ENCODE assay signal across 9 cellular contexts in the genomic region with DNA sequence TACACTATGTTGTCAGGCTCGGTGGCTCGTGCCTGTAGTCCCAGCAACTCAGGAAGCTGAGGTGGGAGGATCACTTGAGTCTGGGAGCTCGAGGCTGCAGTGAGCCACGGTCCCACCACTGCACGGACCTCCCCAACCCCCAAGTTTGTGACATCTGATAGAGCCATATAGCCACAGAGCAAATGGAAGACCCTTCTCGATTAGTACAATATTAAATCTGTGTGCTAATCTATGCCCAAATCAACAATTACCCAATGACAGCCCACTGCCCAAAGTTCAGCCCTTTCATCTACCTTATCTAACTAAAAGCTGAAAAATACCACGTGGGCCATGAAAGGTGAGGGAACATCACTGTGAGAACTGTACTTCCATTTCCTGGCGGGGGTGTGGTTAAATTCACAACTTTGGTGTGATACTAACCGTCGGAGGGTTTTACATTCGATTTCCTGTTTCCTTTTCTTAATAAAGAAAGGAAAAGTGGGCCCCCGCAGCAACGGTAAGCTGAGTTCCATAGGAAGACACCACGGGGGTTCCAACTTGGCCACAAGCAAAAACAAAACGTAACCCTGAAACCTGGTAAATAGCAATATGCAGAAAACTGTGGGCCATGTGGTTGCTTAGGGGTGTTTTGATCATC. TPM values are rescaled to one million over a fixed set of nuclear protein-coding genes. Genes with fewer than 3 reads are reported as not detected.
DNase-seq lines count a peak whose midpoint lies in the region; ATAC-seq and TF ChIP-seq lines count a peak whose summit lies in the region.
"Had no signal": no experiment of that assay in that cellular context is flagged by ENCODE, and none has a peak within 500 bp of the region (broad histone marks: within the 10 kb centered on the region; RNA-seq: fewer than 3 reads in every experiment).

No MANE protein-coding gene starts in this region.

- TF ChIP-seq RAD21 in SK-N-SH (IDR thresholded peaks at IDR 0.05; ENCODE audit: low read length), result no peak

- no peaks in the 10 kb centered on the region for H3K9me2 ChIP-seq in SK-N-SH

- H3K36me3 Mint-ChIP-seq in T-helper 1 cell treated with Interleukin-12 subunit alpha and Interleukin-12 subunit beta and Interleukin-4 antibody, amounts not matched to agents 30 μg/mL and 1 μg/mL, for 36 hours (ENCODE audit: low read depth), result peaks cover 4% of the 10 kb centered on the region
- H3K36me3 Mint-ChIP-seq: mesothelial cell of epicardium had no signal

- POLR2A ChIA-PET in SK-N-SH (lab: Yijun Ruan, JAX), result no interaction called here

- H3K4me3 ChIP-seq in BLaER1 treated with 17β-estradiol and CSF1 and Interleukin-3, amounts not matched to agents 10 nM and 100 nM, result no peak overlapping the region; a peak in 1 of 20 replicates
- no peak overlapping the region for H3K4me3 ChIP-seq in SK-N-SH (ENCODE audit: low read depth in 2 of 2, low read length in 1 of 2)

- H4K20me1 ChIP-seq in BLaER1 treated with 17β-estradiol and CSF1 and Interleukin-3, amounts not matched to agents 10 nM and 100 nM, result no peaks in the 10 kb centered on the region
- H4K20me1 ChIP-seq in SK-N-SH (ENCODE audit: insufficient read depth), result no peaks in the 10 kb centered on the region

- H3K79me2 ChIP-seq in SK-N-SH (ENCODE audit: insufficient read depth), result no peaks in the 10 kb centered on the region

- no peaks in the 10 kb centered on the region for H3K36me3 ChIP-seq in BLaER1 treated with 17β-estradiol and CSF1 and Interleukin-3, amounts not matched to agents 10 nM and 100 nM
- H3K36me3 ChIP-seq in SK-N-SH (replicated peaks in 1 of 2; ENCODE audit: control insufficient read depth in 1 of 2, insufficient read depth in 2 of 2, low read length in 1 of 2), result no peaks in the 10 kb centered on the region

- no peak for TF ChIP-seq EP300 in SK-N-SH (IDR thresholded peaks at IDR 0.05; ENCODE audit: borderline replicate concordance in 1 of 2, low read depth in 1 of 2, low read length in 1 of 2)

- peaks cover 63% of the 10 kb centered on the region for H3K27me3 Mint-ChIP-seq in T-helper 1 cell treated with Interleukin-12 subunit alpha and Interleukin-12 subunit beta and Interleukin-4 antibody, amounts not matched to agents 30 μg/mL and 1 μg/mL, for 36 hours (ENCODE audit: low read depth)

- peak overlapping the region in 9 of 11 experiments; percentile 21 to 66 (median 57); a peak in 17 of 22 replicates for H3K27ac ChIP-seq in BLaER1 treated with 17β-estradiol and CSF1 and Interleukin-3, amounts not matched to agents 10 nM and 100 nM
- H3K27ac ChIP-seq in SK-N-SH (ENCODE audit: low read depth in 2 of 2, low read length in 1 of 2), result no peak overlapping the region

- no peak overlapping the region for H2AFZ ChIP-seq in SK-N-SH (ENCODE audit: low read depth)

- no peak for TF ChIP-seq CTCF in SK-N-SH (IDR thresholded peaks at IDR 0.05)

- peak overlapping the region; percentile 49 to 78 (median 66) for H3K4me2 ChIP-seq in BLaER1 treated with 17β-estradiol and CSF1 and Interleukin-3, amounts not matched to agents 10 nM and 100 nM
- H3K4me2 ChIP-seq in SK-N-SH, result no peak overlapping the region

- intact Hi-C loops in Right ventricle myocardium inferior (cut with DNase I), result no loop called here

- H3K4me3 Mint-ChIP-seq in T-helper 1 cell treated with Interleukin-12 subunit alpha and Interleukin-12 subunit beta and Interleukin-4 antibody, amounts not matched to agents 30 μg/mL and 1 μg/mL, for 36 hours, result peak overlapping the region; percentile 45
- H3K4me3 Mint-ChIP-seq: mesothelial cell of epicardium had no signal

- H3K9me3 Mint-ChIP-seq in T-helper 1 cell treated with Interleukin-12 subunit alpha and Interleukin-12 subunit beta and Interleukin-4 antibody, amounts not matched to agents 30 μg/mL and 1 μg/mL, for 36 hours, result no peaks in the 10 kb centered on the region
- H3K9me3 Mint-ChIP-seq: mesothelial cell of epicardium had no signal

- H3K4me1 Mint-ChIP-seq in T-helper 1 cell treated with Interleukin-12 subunit alpha and Interleukin-12 subunit beta and Interleukin-4 antibody, amounts not matched to agents 30 μg/mL and 1 μg/mL, for 36 hours (ENCODE audit: low read depth), result peaks cover 41% of the 10 kb centered on the region

- DNase-seq in activated gamma-delta T cell treated with anti-CD3 and anti-CD28 coated beads, Interleukin-2, amount 50 U/mL, for 16 hours (ENCODE audit: low read depth), result peak; percentile 54
- DNase-seq in stimulated activated CD4-positive, alpha-beta T cell treated with anti-CD3 and anti-CD28 coated beads, Interleukin-12 subunit alpha, Interleukin-12 subunit beta, amount 100 ng/mL, for 4 hours, result peak; percentile 51
- DNase-seq in SK-N-SH (no peak), Right ventricle myocardium inferior (ENCODE audit: missing footprints) (no peak)

- H3K27ac Mint-ChIP-seq in T-helper 1 cell treated with Interleukin-12 subunit alpha and Interleukin-12 subunit beta and Interleukin-4 antibody, amounts not matched to agents 30 μg/mL and 1 μg/mL, for 36 hours, result peak overlapping the region; percentile 32
- H3K27ac Mint-ChIP-seq: mesothelial cell of epicardium had no signal

- H3K9me3 ChIP-seq in BLaER1 treated with 17β-estradiol and CSF1 and Interleukin-3, amounts not matched to agents 10 nM and 100 nM (replicated peaks in 1 of 11), result peaks cover 0 to 8% (median 0%) of the 10 kb centered on the region in 11 experiments; a peak in 2 of 22 replicates
- H3K9me3 ChIP-seq in SK-N-SH, result no peaks in the 10 kb centered on the region

- H3K9ac ChIP-seq in BLaER1 treated with 17β-estradiol and CSF1 and Interleukin-3, amounts not matched to agents 10 nM and 100 nM, result peak overlapping the region in 7 of 11 experiments; percentile 16 to 56 (median 29); a peak in 11 of 22 replicates
- no peak overlapping the region for H3K9ac ChIP-seq in SK-N-SH

- CTCF ChIA-PET in SK-N-SH (lab: Yijun Ruan, JAX), result no interaction called here

- WGBS in SK-N-SH (ENCODE audit: low lambda C conversion rate), result 72% methylated on average over 15 of the region's 15 CpGs

- peaks cover 25 to 53% (median 49%) of the 10 kb centered on the region in 10 experiments for H3K4me1 ChIP-seq in BLaER1 treated with 17β-estradiol and CSF1 and Interleukin-3, amounts not matched to agents 10 nM and 100 nM
- H3K4me1 ChIP-seq in SK-N-SH (ENCODE audit: control insufficient read depth in 1 of 2, insufficient read depth in 2 of 2, low read depth in 1 of 2, low read length in 1 of 2), result peaks cover 0 to 4% of the 10 kb centered on the region in 2 experiments; a peak in 1 of 4 replicates

- ATAC-seq in HG02610 (IDR thresholded peaks at IDR 0.05; ENCODE audit: unreplicated experiment), result no peak
- ATAC-seq in GM18868 (IDR thresholded peaks at IDR 0.05; ENCODE audit: unreplicated experiment), result no peak
- ATAC-seq in Right ventricle myocardium inferior, result no peak

- H3F3A ChIP-seq in SK-N-SH (replicated peaks; ENCODE audit: insufficient read depth), result no peaks in the 10 kb centered on the region

- H3K27me3 ChIP-seq in BLaER1 treated with 17β-estradiol and CSF1 and Interleukin-3, amounts not matched to agents 10 nM and 100 nM, result no peaks in the 10 kb centered on the region
- no peaks in the 10 kb centered on the region for H3K27me3 ChIP-seq in SK-N-SH (ENCODE audit: insufficient read depth)

TF ChIP-seq in SK-N-SH, 30 proteins besides CTCF, POLR2A, EP300 and RAD21 (continues in another document):
- no peak for TF ChIP-seq FOXM1 (IDR thresholded peaks at IDR 0.05; ENCODE audit: low read depth)
- no peak for TF ChIP-seq SIN3A (IDR thresholded peaks at IDR 0.05; ENCODE audit: borderline replicate concordance, low read depth, low read length)
- TF ChIP-seq, protein P1, sequence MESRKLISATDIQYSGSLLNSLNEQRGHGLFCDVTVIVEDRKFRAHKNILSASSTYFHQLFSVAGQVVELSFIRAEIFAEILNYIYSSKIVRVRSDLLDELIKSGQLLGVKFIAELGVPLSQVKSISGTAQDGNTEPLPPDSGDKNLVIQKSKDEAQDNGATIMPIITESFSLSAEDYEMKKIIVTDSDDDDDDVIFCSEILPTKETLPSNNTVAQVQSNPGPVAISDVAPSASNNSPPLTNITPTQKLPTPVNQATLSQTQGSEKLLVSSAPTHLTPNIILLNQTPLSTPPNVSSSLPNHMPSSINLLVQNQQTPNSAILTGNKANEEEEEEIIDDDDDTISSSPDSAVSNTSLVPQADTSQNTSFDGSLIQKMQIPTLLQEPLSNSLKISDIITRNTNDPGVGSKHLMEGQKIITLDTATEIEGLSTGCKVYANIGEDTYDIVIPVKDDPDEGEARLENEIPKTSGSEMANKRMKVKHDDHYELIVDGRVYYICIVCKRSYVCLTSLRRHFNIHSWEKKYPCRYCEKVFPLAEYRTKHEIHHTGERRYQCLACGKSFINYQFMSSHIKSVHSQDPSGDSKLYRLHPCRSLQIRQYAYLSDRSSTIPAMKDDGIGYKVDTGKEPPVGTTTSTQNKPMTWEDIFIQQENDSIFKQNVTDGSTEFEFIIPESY (IDR thresholded peaks at IDR 0.05; ENCODE audit: borderline replicate concordance, low read depth), result no peak
- TF ChIP-seq, protein P2, sequence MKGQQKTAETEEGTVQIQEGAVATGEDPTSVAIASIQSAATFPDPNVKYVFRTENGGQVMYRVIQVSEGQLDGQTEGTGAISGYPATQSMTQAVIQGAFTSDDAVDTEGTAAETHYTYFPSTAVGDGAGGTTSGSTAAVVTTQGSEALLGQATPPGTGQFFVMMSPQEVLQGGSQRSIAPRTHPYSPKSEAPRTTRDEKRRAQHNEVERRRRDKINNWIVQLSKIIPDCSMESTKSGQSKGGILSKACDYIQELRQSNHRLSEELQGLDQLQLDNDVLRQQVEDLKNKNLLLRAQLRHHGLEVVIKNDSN (IDR thresholded peaks at IDR 0.05; ENCODE audit: borderline replicate concordance, low read depth), result no peak
- TF ChIP-seq YY1 (IDR thresholded peaks at IDR 0.05; ENCODE audit: low read depth), result no peak
- no peak for TF ChIP-seq MEF2A (IDR thresholded peaks at IDR 0.05; ENCODE audit: borderline replicate concordance, low read depth)
- TF ChIP-seq NRF1 (IDR thresholded peaks at IDR 0.05; ENCODE audit: low read depth, low read length), result no peak
- TF ChIP-seq, protein P3, sequence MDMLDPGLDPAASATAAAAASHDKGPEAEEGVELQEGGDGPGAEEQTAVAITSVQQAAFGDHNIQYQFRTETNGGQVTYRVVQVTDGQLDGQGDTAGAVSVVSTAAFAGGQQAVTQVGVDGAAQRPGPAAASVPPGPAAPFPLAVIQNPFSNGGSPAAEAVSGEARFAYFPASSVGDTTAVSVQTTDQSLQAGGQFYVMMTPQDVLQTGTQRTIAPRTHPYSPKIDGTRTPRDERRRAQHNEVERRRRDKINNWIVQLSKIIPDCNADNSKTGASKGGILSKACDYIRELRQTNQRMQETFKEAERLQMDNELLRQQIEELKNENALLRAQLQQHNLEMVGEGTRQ (IDR thresholded peaks at IDR 0.05; ENCODE audit: borderline replicate concordance, low read depth, low read length), result no peak
- TF ChIP-seq ELF1 (IDR thresholded peaks at IDR 0.05), result no peak
- no peak for TF ChIP-seq FOXJ3 (CRISPR knock-in tag; IDR thresholded peaks at IDR 0.05)

RNA-seq across cellular contexts. Expression of a gene that starts 31.2 kb away (rescaled TPM):
- 285 and 309 TPM in 2 replicates for polyA plus RNA-seq in SK-N-SH (2012; rRNA removed)
- polyA plus RNA-seq in SK-N-SH (2012; cell fraction: cytosol; rRNA removed), result 143 and 157 TPM in 2 replicates
- 1,026 and 1,160 TPM in 2 replicates for polyA plus RNA-seq in SK-N-SH (2012; cell fraction: nucleus; rRNA removed)
- total RNA-seq in Right ventricle myocardium inferior, result 9.5 TPM

Comparison
In these comparisons a context has a peak if more than half of its experiments do, and no peak if none do; other contexts are left out.
1. H3K27ac ChIP-seq: peak in BLaER1 treated with 17β-estradiol and CSF1 and Interleukin-3, amounts not matched to agents 10 nM and 100 nM (9 of 11); none in SK-N-SH (0 of 2).
2. DNase-seq: peak in activated gamma-delta T cell treated with anti-CD3 and anti-CD28 coated beads, Interleukin-2, amount 50 U/mL, for 16 hours (single experiment) and stimulated activated CD4-positive, alpha-beta T cell treated with anti-CD3 and anti-CD28 coated beads, Interleukin-12 subunit alpha, Interleukin-12 subunit beta, amount 100 ng/mL, for 4 hours (single experiment); none in SK-N-SH (single experiment) and Right ventricle myocardium inferior (single experiment).